Comparison of ENCODE assay signal across 15 cellular contexts in genomic region chr14:20612403-20612802, GRCh38. TPM values are rescaled to one million over a fixed set of nuclear protein-coding genes. Genes with fewer than 3 reads are reported as not detected.
A peak's percentile ranks its signal among the peaks of the same experiment; 100 is the strongest.
DNase-seq lines count a peak whose midpoint lies in the region; ATAC-seq and TF ChIP-seq lines count a peak whose summit lies in the region.
"Had no signal": no experiment of that assay in that cellular context is flagged by ENCODE, and none has a peak within 500 bp of the region (broad histone marks: within the 10 kb centered on the region; RNA-seq: fewer than 3 reads in every experiment).

No MANE protein-coding gene starts in this region.

- H3K4me1 ChIP-seq in HCT116 (ENCODE audit: control insufficient read depth in 1 of 2, insufficient read depth in 2 of 2, low read length in 2 of 2): peaks cover 12 to 39% of the 10 kb centered on the region in 2 experiments
- peaks cover 9% of the 10 kb centered on the region for H3K4me1 ChIP-seq in mesendoderm (ENCODE audit: control insufficient read depth, low read depth, low read length)

- H2BK120ac ChIP-seq in mesendoderm (ENCODE audit: low read depth, low read length): no peak overlapping the region

- TF ChIP-seq CTCF in HCT116 (IDR thresholded peaks at IDR 0.05 in 2 of 3, conservative IDR thresholded peaks at IDR 0.05 in 1 of 3; ENCODE audit: borderline replicate concordance in 1 of 3, insufficient read depth in 1 of 3, low read depth in 2 of 3, low read length in 2 of 3): no peak

- no peak overlapping the region; the same call in 1 of the 2 replicates for H3K27ac ChIP-seq in HCT116 (ENCODE audit: low read depth, low read length)
- no peak overlapping the region for H3K27ac ChIP-seq in mesendoderm (ENCODE audit: low read depth, low read length)

- BruUV-seq in HCT116 (replicated peaks; lab: Mats Ljungman, UMichigan): no TSS peak

- H2BK5ac ChIP-seq in mesendoderm (ENCODE audit: low read length): no peak overlapping the region

- H3K56ac ChIP-seq in mesendoderm (ENCODE audit: low read length): peak overlapping the region; percentile 65

- no peak for TF ChIP-seq RAD21 in HCT116 (IDR thresholded peaks at IDR 0.05; ENCODE audit: low read depth)

- H4K5ac ChIP-seq in mesendoderm (ENCODE audit: low read length): no peak overlapping the region

- no peak for ATAC-seq in HCT116
- no peak for ATAC-seq in GM19328 (IDR thresholded peaks at IDR 0.05; ENCODE audit: unreplicated experiment)

- DNase-seq in G401 (ENCODE audit: low spot score) (peak; percentile 17), HCT116 (ENCODE audit: low read depth, low spot score) (no peak), OCI-M1 (lab: John Stamatoyannopoulos, UW) (peak; percentile 38), mesendoderm (no peak), dedifferentiated amniotic fluid mesenchymal stem cell (ENCODE audit: extremely low spot score) (no peak), glomerular visceral epithelial cell (ENCODE audit: extremely low spot score) (no peak), NCI-H1105 treated with DMSO at 0.1 percent for 48 hours (lab: John Stamatoyannopoulos, UW) (no peak)
- DNase-seq: activated CD4-positive, alpha-beta T cell treated with anti-CD3 and anti-CD28 coated beads, Interleukin-2, amount 10 ng/mL, durations not matched to agents 7 days and 5 days; aorta; NCI-H2107; T-helper 2 cell had no signal

- H3K18ac ChIP-seq in mesendoderm (ENCODE audit: low read length): no peak overlapping the region

- no peak for TF ChIP-seq POLR2A in HCT116 (IDR thresholded peaks at IDR 0.05; ENCODE audit: borderline replicate concordance, extremely low read depth, insufficient read depth, insufficient read length)

- H2AFZ ChIP-seq in HCT116 (ENCODE audit: low read depth, low read length, poor library complexity, severe bottlenecking): no peak overlapping the region

- H3K4me3 ChIP-seq in HCT116 (replicated peaks in 1 of 2; ENCODE audit: low read depth in 1 of 2, low read length in 2 of 2) (no peak overlapping the region), mesendoderm (ENCODE audit: low read length) (no peak overlapping the region)

- H3K27me3 ChIP-seq in HCT116 (ENCODE audit: insufficient read depth, low read length) (no peaks in the 10 kb centered on the region), mesendoderm (ENCODE audit: insufficient read depth, low read length, poor library complexity) (no peaks in the 10 kb centered on the region)

- H3K9me3 ChIP-seq in HCT116 (ENCODE audit: control insufficient read depth in 1 of 2, insufficient read depth in 1 of 2, low read depth in 1 of 2, low read length in 2 of 2): no peaks in the 10 kb centered on the region

- H3K36me3 ChIP-seq in HCT116 (ENCODE audit: control insufficient read depth in 1 of 2, insufficient read depth in 2 of 2, low read length in 2 of 2) (no peaks in the 10 kb centered on the region), mesendoderm (ENCODE audit: control insufficient read depth, insufficient read depth, low read length) (no peaks in the 10 kb centered on the region)

- no peaks in the 10 kb centered on the region for H3K9me2 ChIP-seq in HCT116 (ENCODE audit: insufficient read depth)

- no peak overlapping the region for H3K4ac ChIP-seq in mesendoderm (ENCODE audit: low read depth, low read length)

- CTCF ChIA-PET in HCT116 (lab: Charles Lee): interaction anchor here (0.7 to 2.3 kb wide), 9 partner anchors 10 to 361 kb away, joined by 3 to 33 read pairs (median 4); partner anchors contain the start of gene RNASE4

- no peaks in the 10 kb centered on the region for H3K79me1 ChIP-seq in mesendoderm (ENCODE audit: low read length)

- H3K23ac ChIP-seq in mesendoderm (ENCODE audit: low read length): no peak overlapping the region

- no peaks in the 10 kb centered on the region for H4K20me1 ChIP-seq in HCT116 (ENCODE audit: insufficient read depth)

- no peak overlapping the region for H2BK15ac ChIP-seq in mesendoderm (replicated peaks; ENCODE audit: low read depth)

- in situ Hi-C loops in G401 (cut with HindIII; ENCODE audit: low sequenced_read_pairs): no loop called here

- H2AK5ac ChIP-seq in mesendoderm (ENCODE audit: low read length): no peak overlapping the region

- H3K79me2 ChIP-seq in HCT116 (ENCODE audit: insufficient read depth, low read length) (no peaks in the 10 kb centered on the region), mesendoderm (ENCODE audit: control insufficient read depth, insufficient read depth, low read length) (no peaks in the 10 kb centered on the region)

- no CpG with 5 or more reads among the region's 5 CpGs for WGBS in mesendoderm (ENCODE audit: extremely low coverage, insufficient coverage, low lambda C conversion rate)

- H4K8ac ChIP-seq in mesendoderm (ENCODE audit: low read depth, low read length): no peak overlapping the region

- H3K4me2 ChIP-seq in HCT116 (ENCODE audit: low read length): peak overlapping the region; percentile 19; the same call in 1 of the 2 replicates
- H3K4me2 ChIP-seq in mesendoderm (ENCODE audit: low read length): no peak overlapping the region

- H3K9ac ChIP-seq in HCT116 (ENCODE audit: low read length) (no peak overlapping the region), mesendoderm (ENCODE audit: low read length) (no peak overlapping the region)

- RAD21 ChIA-PET in HCT116 (lab: Charles Lee; ENCODE audit: low non-redundant PET in 1 of 2, low total read pairs in 2 of 2, uncharacterized antibody in 2 of 2, unreplicated experiment in 2 of 2): interaction anchor here in 1 of 2 experiments (1.2 kb wide), 2 partner anchors 71 to 78 kb away, joined by 3 to 5 read pairs; no protein-coding TSS in a partner anchor

- POLR2A ChIA-PET in HCT116 (lab: Charles Lee): interaction anchor here (1.1 to 1.8 kb wide), 4 partner anchors 11 to 269 kb away, joined by 3 to 7 read pairs (median 6); partner anchors contain the start of genes PARP2 and RNASE4

- intact Hi-C loops in HCT116 (cut with micrococcal nuclease): loop anchor here (10.0 kb wide), 1 partner anchor 362 kb away; no protein-coding TSS in a partner anchor

TF ChIP-seq in HCT116, 20 proteins besides CTCF, POLR2A, EP300 and RAD21 (continues in another document):
- TF ChIP-seq ELF1 (IDR thresholded peaks at IDR 0.05; ENCODE audit: borderline replicate concordance, low read depth) (no peak), EZH2phosphoT487 (IDR thresholded peaks at IDR 0.05; ENCODE audit: borderline replicate concordance) (no peak), TCF7L2 (IDR thresholded peaks at IDR 0.05; ENCODE audit: borderline replicate concordance, extremely low read depth, insufficient read depth, insufficient read length) (no peak), REST (IDR thresholded peaks at IDR 0.05; ENCODE audit: low read depth) (no peak), ZBTB33 (IDR thresholded peaks at IDR 0.05; ENCODE audit: extremely low read depth, insufficient replicate concordance, low read length) (no peak)

RNA-seq across cellular contexts. Expression of gene RNASE12, which starts 21.2 kb away (rescaled TPM):
- not detected in 2 replicates for total RNA-seq in G401 (2014; rRNA removed; shearing (Covaris generic))
- total RNA-seq in HCT116 (2021; ENCODE audit: unreplicated experiment): not detected
- polyA plus RNA-seq in HCT116 (2012): not detected in 2 replicates
- not detected for polyA plus RNA-seq in mesendoderm (2013, experiment 1 of 2)
- not detected for polyA plus RNA-seq in mesendoderm (2013, experiment 2 of 2)
- total RNA-seq: activated CD4-positive, alpha-beta T cell treated with anti-CD3 and anti-CD28 coated beads, Interleukin-2, amount 10 ng/mL, durations not matched to agents 7 days and 5 days; aorta; pulmonary artery endothelial cell; subcutaneous adipose tissue had no signal
- polyA plus RNA-seq: aorta, BJ had no signal

RNA-seq across cellular contexts. Expression of gene RNASE11, which starts 24.6 kb away (rescaled TPM):
- not detected in 2 replicates for total RNA-seq in G401 (2014; rRNA removed; shearing (Covaris generic))
- not detected for total RNA-seq in HCT116 (2021; ENCODE audit: unreplicated experiment)
- polyA plus RNA-seq in HCT116 (2012): not detected in 2 replicates
- polyA plus RNA-seq in mesendoderm (2013, experiment 1 of 2): not detected
- not detected for polyA plus RNA-seq in mesendoderm (2013, experiment 2 of 2)
- total RNA-seq: activated CD4-positive, alpha-beta T cell treated with anti-CD3 and anti-CD28 coated beads, Interleukin-2, amount 10 ng/mL, durations not matched to agents 7 days and 5 days; aorta; pulmonary artery endothelial cell; subcutaneous adipose tissue had no signal
- polyA plus RNA-seq: aorta, BJ had no signal

RNA-seq across cellular contexts. Expression of gene OR6S1, which starts 29.1 kb away (rescaled TPM):
- total RNA-seq in G401 (2014; rRNA removed; shearing (Covaris generic)): not detected in 2 replicates
- total RNA-seq in HCT116 (2021; ENCODE audit: unreplicated experiment): not detected
- not detected in 2 replicates for polyA plus RNA-seq in HCT116 (2012)
- polyA plus RNA-seq in mesendoderm (2013, experiment 1 of 2): not detected
- not detected for polyA plus RNA-seq in mesendoderm (2013, experiment 2 of 2)
- total RNA-seq: activated CD4-positive, alpha-beta T cell treated with anti-CD3 and anti-CD28 coated beads, Interleukin-2, amount 10 ng/mL, durations not matched to agents 7 days and 5 days; aorta; pulmonary artery endothelial cell; subcutaneous adipose tissue had no signal
- polyA plus RNA-seq: aorta, BJ had no signal

RNA-seq across cellular contexts. Expression of gene RNASE9, which starts 51.6 kb away (rescaled TPM):
- not detected in 2 replicates for total RNA-seq in G401 (2014; rRNA removed; shearing (Covaris generic))
- not detected for total RNA-seq in HCT116 (2021; ENCODE audit: unreplicated experiment)
- polyA plus RNA-seq in HCT116 (2012): not detected in 2 replicates
- polyA plus RNA-seq in mesendoderm (2013, experiment 1 of 2): 0.04 TPM
- polyA plus RNA-seq in mesendoderm (2013, experiment 2 of 2): not detected
- total RNA-seq: activated CD4-positive, alpha-beta T cell treated with anti-CD3 and anti-CD28 coated beads, Interleukin-2, amount 10 ng/mL, durations not matched to agents 7 days and 5 days; aorta; pulmonary artery endothelial cell; subcutaneous adipose tissue had no signal
- polyA plus RNA-seq: aorta, BJ had no signal

Comparison
In these comparisons a context has a peak if more than half of its experiments do, and no peak if none do; other contexts are left out.
1. DNase-seq: peak in G401 (single experiment) and OCI-M1 (single experiment); none in HCT116 (single experiment), mesendoderm (single experiment), dedifferentiated amniotic fluid mesenchymal stem cell (single experiment), glomerular visceral epithelial cell (single experiment) and NCI-H1105 treated with DMSO at 0.1 percent for 48 hours (single experiment).